In genomic region chr21:45601551-45601950, GRCh38 we compare ENCODE assay signal across 1 cellular context.
TF ChIP-seq lines count a peak whose summit lies in the region.

No MANE protein-coding gene starts in this region.

TF ChIP-seq in WTC11, 78 proteins besides CTCF, POLR2A, EP300 and RAD21 (continued from another document):
- no peak for TF ChIP-seq AR (CRISPR knock-in tag; IDR thresholded peaks at IDR 0.05)
- no peak for TF ChIP-seq E2F5 (CRISPR knock-in tag; IDR thresholded peaks at IDR 0.05)
- no peak for TF ChIP-seq ZNF396 (CRISPR knock-in tag; IDR thresholded peaks at IDR 0.05; ENCODE audit: borderline replicate concordance)
- no peak for TF ChIP-seq E2F1 (CRISPR knock-in tag; IDR thresholded peaks at IDR 0.05)
- no peak for TF ChIP-seq STAT6 (CRISPR knock-in tag; conservative IDR thresholded peaks at IDR 0.05; ENCODE audit: low read depth)
- no peak for TF ChIP-seq SOX15 (CRISPR knock-in tag; IDR thresholded peaks at IDR 0.05)
- TF ChIP-seq FOXK1 (CRISPR knock-in tag; IDR thresholded peaks at IDR 0.05), result no peak
- TF ChIP-seq ZNF121 (CRISPR knock-in tag; IDR thresholded peaks at IDR 0.05), result no peak
- TF ChIP-seq USF2 (CRISPR knock-in tag; IDR thresholded peaks at IDR 0.05), result no peak
- no peak for TF ChIP-seq ZBTB43 (CRISPR knock-in tag; IDR thresholded peaks at IDR 0.05)
- TF ChIP-seq GTF2I (CRISPR knock-in tag; conservative IDR thresholded peaks at IDR 0.05), result no peak
- TF ChIP-seq HMGA2 (CRISPR knock-in tag; IDR thresholded peaks at IDR 0.05), result no peak
- TF ChIP-seq ZBTB21 (CRISPR knock-in tag; IDR thresholded peaks at IDR 0.05; ENCODE audit: borderline replicate concordance), result no peak
